In genomic region chr1:212952596-212952995, GRCh38 we compare ENCODE assay signal across 1 cellular context.
TF ChIP-seq lines count a peak whose summit lies in the region.

No MANE protein-coding gene starts in this region.

TF ChIP-seq in WTC11, 78 proteins besides CTCF, POLR2A, EP300 and RAD21 (continued from another document):
- TF ChIP-seq ATF6 (CRISPR knock-in tag; IDR thresholded peaks at IDR 0.05) = no peak
- TF ChIP-seq ETV6 (CRISPR knock-in tag; IDR thresholded peaks at IDR 0.05) = no peak
- TF ChIP-seq E2F4 (CRISPR knock-in tag; IDR thresholded peaks at IDR 0.05; ENCODE audit: borderline replicate concordance, low read depth) = no peak
